Comparison of ENCODE assay signal across 8 cellular contexts in the genomic region with DNA sequence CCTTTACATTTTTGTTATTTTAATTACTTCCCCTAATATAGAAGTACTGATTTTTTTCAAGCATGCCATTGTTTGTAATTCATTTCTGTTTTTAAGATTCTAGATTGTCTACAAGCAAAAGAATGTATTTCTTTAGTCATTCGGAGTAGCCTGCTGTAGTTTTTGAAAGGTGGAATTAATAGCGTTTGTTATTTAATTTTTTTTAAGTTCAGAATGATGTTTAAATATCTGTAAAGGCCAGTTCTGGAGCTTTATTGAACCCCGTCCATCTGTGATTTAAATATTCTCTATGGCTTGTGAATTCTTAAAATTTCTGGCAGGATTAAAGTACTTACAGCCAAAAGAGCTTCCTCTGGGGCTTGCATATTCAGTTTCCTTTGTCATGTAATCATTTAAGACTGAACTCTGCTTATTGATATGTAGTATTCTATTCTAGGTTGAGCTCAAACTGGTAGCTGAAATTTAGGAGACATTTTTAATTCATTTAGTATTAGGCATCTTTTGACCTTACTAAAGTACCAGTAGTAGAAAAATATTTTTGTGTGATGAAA. TPM values are rescaled to one million over a fixed set of nuclear protein-coding genes. Genes with fewer than 3 reads are reported as not detected.
DNase-seq lines count a peak whose midpoint lies in the region; ATAC-seq and TF ChIP-seq lines count a peak whose summit lies in the region.

No MANE protein-coding gene starts in this region.

- intact Hi-C loops in activated naive CD4-positive, alpha-beta T cell treated with anti-CD3 and anti-CD28 coated beads for 36 hours (cut with micrococcal nuclease): loop anchor here (10.0 kb wide), 1 partner anchor 880 kb away; the partner anchor contains the start of genes METTL4 and NDC80

- H3K4me3 ChIP-seq in foreskin fibroblast (ENCODE audit: low read depth in 1 of 2, low read length in 2 of 2) (peak overlapping the region; percentile 36 to 51), skeletal muscle satellite cell (ENCODE audit: low read length) (peak overlapping the region; percentile 85)

- H3K9ac ChIP-seq in H9 (ENCODE audit: extremely low read depth, insufficient read length, low read length): no peak overlapping the region
- H3K9ac ChIP-seq in skeletal muscle satellite cell (ENCODE audit: low read depth, low read length): peak overlapping the region; percentile 99

- H2BK12ac ChIP-seq in H9 (ENCODE audit: insufficient read length, low read depth, low read length): no peak overlapping the region

- no peak overlapping the region for H2BK15ac ChIP-seq in H9 (ENCODE audit: low read depth, low read length)

- peaks cover 17% of the 10 kb centered on the region for H3K23me2 ChIP-seq in H9 (ENCODE audit: insufficient read length, low read depth, low read length, poor library complexity, severe bottlenecking)

- no peak overlapping the region for H4K5ac ChIP-seq in H9 (ENCODE audit: insufficient read length, low read depth, low read length)

- no peak overlapping the region for H2BK20ac ChIP-seq in H9 (ENCODE audit: low read depth, low read length, poor library complexity, severe bottlenecking)

- H4K91ac ChIP-seq in H9 (ENCODE audit: insufficient read length, low read depth, low read length): no peak overlapping the region

- ATAC-seq in WTC11 (peak; percentile 3; the same call in 1 of the 2 replicates), GM21367 (IDR thresholded peaks at IDR 0.05; ENCODE audit: unreplicated experiment) (no peak), HG03039 (IDR thresholded peaks at IDR 0.05; ENCODE audit: unreplicated experiment) (no peak)

- no peak overlapping the region for H3T11ph ChIP-seq in H9 (ENCODE audit: low read length)

- H2AFZ ChIP-seq in H9 (ENCODE audit: low read length): no peak overlapping the region

- H3K27ac ChIP-seq in H9 (ENCODE audit: insufficient read length, low read depth, low read length): peak overlapping the region; percentile 12

- peaks cover 4 to 16% of the 10 kb centered on the region in 2 experiments; a peak in 4 of 5 replicates for H3K9me3 Mint-ChIP-seq in H9
- no peaks in the 10 kb centered on the region for H3K9me3 Mint-ChIP-seq in WTC11
- H3K9me3 Mint-ChIP-seq in activated naive CD4-positive, alpha-beta T cell treated with anti-CD3 and anti-CD28 coated beads for 36 hours: no peaks in the 10 kb centered on the region

- TF ChIP-seq CTCF in H9 (conservative IDR thresholded peaks at IDR 0.05) (no peak; the same call in 2 of the 3 replicates), WTC11 (IDR thresholded peaks at IDR 0.05) (no peak), foreskin fibroblast (IDR thresholded peaks at IDR 0.05; ENCODE audit: low read depth, low read length) (no peak)

- peaks cover 4% of the 10 kb centered on the region for H3K79me1 ChIP-seq in H9 (ENCODE audit: insufficient read depth, low read depth, low read length, poor library complexity, severe bottlenecking)

- H3K4me1 Mint-ChIP-seq in H9: peaks cover 55 to 57% of the 10 kb centered on the region in 2 experiments
- H3K4me1 Mint-ChIP-seq in WTC11: peaks cover 64% of the 10 kb centered on the region
- H3K4me1 Mint-ChIP-seq in activated naive CD4-positive, alpha-beta T cell treated with anti-CD3 and anti-CD28 coated beads for 36 hours (ENCODE audit: low read depth): peaks cover 64% of the 10 kb centered on the region

- no peak overlapping the region for H3K56ac ChIP-seq in H9 (ENCODE audit: insufficient read length, low read depth, low read length)

- no peak overlapping the region for H2BK120ac ChIP-seq in H9 (ENCODE audit: low read depth, low read length, poor library complexity, severe bottlenecking)

- no CpG with 5 or more reads among the region's 3 CpGs for WGBS in H9 (ENCODE audit: extremely low coverage, insufficient read length, low lambda C conversion rate)

- H3K18ac ChIP-seq in H9 (ENCODE audit: insufficient read length, low read depth, low read length): no peak overlapping the region

- no peak overlapping the region for H2AK5ac ChIP-seq in H9 (ENCODE audit: insufficient read length, low read length)

- H3K27me3 Mint-ChIP-seq in H9 (ENCODE audit: low read depth) (peaks cover 2% of the 10 kb centered on the region; the same call in 1 of the 2 replicates), WTC11 (ENCODE audit: low read depth) (no peaks in the 10 kb centered on the region)
- no peaks in the 10 kb centered on the region for H3K27me3 Mint-ChIP-seq in activated naive CD4-positive, alpha-beta T cell treated with anti-CD3 and anti-CD28 coated beads for 36 hours (ENCODE audit: low read depth)

- H4K8ac ChIP-seq in H9 (replicated peaks; ENCODE audit: insufficient read length, low read depth, low read length): no peak overlapping the region

- no peak overlapping the region for H3K23ac ChIP-seq in H9 (ENCODE audit: insufficient read length, low read depth, low read length)

- H3K9me3 ChIP-seq in H9 (ENCODE audit: control insufficient read depth, low read depth, low read length): no peaks in the 10 kb centered on the region
- H3K9me3 ChIP-seq in skeletal muscle satellite cell (replicated peaks; ENCODE audit: low read length): no peaks in the 10 kb centered on the region

- H3K27me3 ChIP-seq in H9 (ENCODE audit: insufficient read depth, low read length) (no peaks in the 10 kb centered on the region), skeletal muscle satellite cell (ENCODE audit: control insufficient read depth, insufficient read depth, low read length) (no peaks in the 10 kb centered on the region)

- no peak overlapping the region for H3K4ac ChIP-seq in H9 (ENCODE audit: low read depth, low read length)

- H3K79me2 ChIP-seq in H9 (ENCODE audit: insufficient read depth, low read length): peaks cover 41% of the 10 kb centered on the region; the same call in 1 of the 2 replicates

- CTCF ChIA-PET in WTC11 (lab: Charles Lee): interaction anchor here (0.6 to 6.4 kb wide), 28 partner anchors 8 to 317 kb away, joined by 3 to 53 read pairs (median 4); no protein-coding TSS in a partner anchor
- CTCF ChIA-PET in activated naive CD4-positive, alpha-beta T cell treated with anti-CD3 and anti-CD28 coated beads for 36 hours (lab: Charles Lee): interaction anchor here (0.7 to 6.1 kb wide), 26 partner anchors 11 to 411 kb away, joined by 3 to 47 read pairs (median 4); no protein-coding TSS in a partner anchor

- POLR2A ChIA-PET in WTC11 (lab: Charles Lee): interaction anchor here (0.6 to 4.4 kb wide), 7 partner anchors 31 to 1231 kb away, joined by 3 to 41 read pairs (median 3); no protein-coding TSS in a partner anchor

- DNase-seq in H9: no peak
- DNase-seq in WTC11 (ENCODE audit: low spot score): no peak
- DNase-seq in foreskin fibroblast: no peak
- DNase-seq in activated CD4-positive, CD25-positive, alpha-beta regulatory T cell treated with anti-CD3 and anti-CD28 coated beads, Interleukin-2, amount 50 U/mL, for 72 hours: no peak
- DNase-seq in activated naive CD4-positive, alpha-beta T cell treated with anti-CD3 and anti-CD28 coated beads for 36 hours: no peak

- H3K4me3 Mint-ChIP-seq in H9 (peak overlapping the region; percentile 98 to 99), WTC11 (peak overlapping the region; percentile 96)
- no peak overlapping the region for H3K4me3 Mint-ChIP-seq in activated naive CD4-positive, alpha-beta T cell treated with anti-CD3 and anti-CD28 coated beads for 36 hours

- H3K4me2 ChIP-seq in H9 (ENCODE audit: insufficient read depth, insufficient read length, low read length) (peak overlapping the region; percentile 14), skeletal muscle satellite cell (ENCODE audit: low read length) (peak overlapping the region; percentile 90)

- H3K4me1 ChIP-seq in H9 (ENCODE audit: insufficient read depth, low read length): peaks cover 11% of the 10 kb centered on the region; the same call in 1 of the 2 replicates
- peaks cover 56% of the 10 kb centered on the region for H3K4me1 ChIP-seq in skeletal muscle satellite cell (ENCODE audit: control insufficient read depth, insufficient read depth, low read length)

- H3K36me3 Mint-ChIP-seq in H9 (ENCODE audit: insufficient read depth in 1 of 3, low read depth in 3 of 3) (peaks cover 73 to 78% (median 73%) of the 10 kb centered on the region in 3 experiments), WTC11 (peaks cover 68% of the 10 kb centered on the region)
- H3K36me3 Mint-ChIP-seq in activated naive CD4-positive, alpha-beta T cell treated with anti-CD3 and anti-CD28 coated beads for 36 hours (ENCODE audit: low read depth): peaks cover 38% of the 10 kb centered on the region

- H3K27ac Mint-ChIP-seq in H9 (peak overlapping the region in 2 of 3 experiments; percentile 97 to 99; a peak in 5 of 7 replicates), WTC11 (peak overlapping the region; percentile 98)
- H3K27ac Mint-ChIP-seq in activated naive CD4-positive, alpha-beta T cell treated with anti-CD3 and anti-CD28 coated beads for 36 hours: no peak overlapping the region

- no peaks in the 10 kb centered on the region for H4K20me1 ChIP-seq in H9 (ENCODE audit: control insufficient read depth, insufficient read depth, insufficient read length)

- H2BK5ac ChIP-seq in H9 (ENCODE audit: insufficient read length, low read length): no peak overlapping the region

- peaks cover 42% of the 10 kb centered on the region for H3K36me3 ChIP-seq in skeletal muscle satellite cell (ENCODE audit: insufficient read depth, low read length)

- H3K14ac ChIP-seq in H9 (ENCODE audit: insufficient read depth, low read length): no peak overlapping the region

TF ChIP-seq in WTC11, 78 proteins besides CTCF, POLR2A, EP300 and RAD21:
- no peak for TF ChIP-seq ZNF263 (CRISPR knock-in tag; IDR thresholded peaks at IDR 0.05; ENCODE audit: low read depth)

RNA-seq across cellular contexts. Expression of gene TGIF1, which starts 5.2 kb away (rescaled TPM):
- total RNA-seq in H9 (2021) (251 and 261 TPM in 2 replicates), WTC11 (2021) (201 to 210 TPM (median 206 TPM) in 3 replicates)
- 77.8 and 82.6 TPM in 2 replicates for total RNA-seq in skeletal muscle satellite cell (2012; rRNA removed)
- total RNA-seq in activated naive CD4-positive, alpha-beta T cell treated with anti-CD3 and anti-CD28 coated beads for 36 hours: 10 to 100 TPM; 23.7 to 24.1 TPM
